ENCODE assay signal across 8 cellular contexts in genomic region chr11:64864473-64865285, GRCh38. TPM values are rescaled to one million over a fixed set of nuclear protein-coding genes. Genes with fewer than 3 reads are reported as not detected.
A peak's percentile ranks its signal among the peaks of the same experiment; 100 is the strongest.
DNase-seq lines count a peak whose midpoint lies in the region; ATAC-seq and TF ChIP-seq lines count a peak whose summit lies in the region.

No MANE protein-coding gene starts in this region.

- peaks cover 68% of the 10 kb centered on the region for H3K4me1 ChIP-seq in Panc1 (ENCODE audit: control insufficient read depth, insufficient read depth, low read length)
- H3K4me1 ChIP-seq in transverse colon: peaks cover 42 to 83% (median 53%) of the 10 kb centered on the region in 4 donors

- TF ChIP-seq POLR2A in transverse colon (IDR thresholded peaks at IDR 0.05): no peak

- POLR2A ChIA-PET in Panc1 (lab: Charles Lee): interaction anchor here (1.3 kb wide), 1 partner anchor 29 kb away, joined by 3 read pairs; no protein-coding TSS in a partner anchor

- BruUV-seq in Panc1 (replicated peaks; lab: Mats Ljungman, UMichigan): no TSS peak

- H3K9me3 Mint-ChIP-seq in chondrocyte (ENCODE audit: low read depth): peaks cover 4% of the 10 kb centered on the region

- no peak for TF ChIP-seq EP300 in transverse colon (IDR thresholded peaks at IDR 0.05; ENCODE audit: low read depth)

- peaks cover 8% of the 10 kb centered on the region for H3K36me3 Mint-ChIP-seq in chondrocyte (ENCODE audit: low read depth)

- ATAC-seq in GM19467 (IDR thresholded peaks at IDR 0.05; ENCODE audit: unreplicated experiment): peak; percentile 22
- ATAC-seq in Panc1: peak; percentile 41

- H3K4me3 ChIP-seq in Panc1 (ENCODE audit: low read depth in 2 of 2, low read length in 2 of 2) (no peak overlapping the region), transverse colon (peak overlapping the region in 1 of 4 donors; percentile 20)

- H3K9me3 ChIP-seq in Panc1 (ENCODE audit: control insufficient read depth, insufficient read depth, low read depth, low read length): no peaks in the 10 kb centered on the region
- no peaks in the 10 kb centered on the region for H3K9me3 ChIP-seq in transverse colon

- peak overlapping the region; percentile 85 for H3K27ac ChIP-seq in Panc1 (ENCODE audit: low read length)
- H3K27ac ChIP-seq in transverse colon: peak overlapping the region; percentile 93 to 96 (median 94)

- peak overlapping the region; percentile 28 for H3K4me3 Mint-ChIP-seq in chondrocyte (ENCODE audit: unreplicated experiment)

- no peaks in the 10 kb centered on the region for H3K27me3 Mint-ChIP-seq in chondrocyte (ENCODE audit: low read depth)

- CTCF ChIA-PET in Panc1 (lab: Charles Lee): interaction anchor here (0.7 to 1.7 kb wide), 4 partner anchors 11 to 17 kb away, joined by 4 to 8 read pairs (median 6); no protein-coding TSS in a partner anchor

- peak; percentile 86 for DNase-seq in AG08396 (ENCODE audit: low spot score)
- no peak for DNase-seq in Panc1 (ENCODE audit: low read depth, low spot score)
- DNase-seq in chondrocyte (ENCODE audit: low spot score): peak; percentile 81
- peak; percentile 23 for DNase-seq in midbrain (lab: John Stamatoyannopoulos, UW)
- peak; percentile 66 for DNase-seq in transverse colon
- DNase-seq in effector CD8-positive, alpha-beta T cell (lab: John Stamatoyannopoulos, UW): no peak
- no peak for DNase-seq in ACHN

- peaks cover 78% of the 10 kb centered on the region for H3K4me1 Mint-ChIP-seq in chondrocyte (ENCODE audit: low read depth)

- H3K27me3 ChIP-seq in Panc1 (ENCODE audit: control insufficient read depth, insufficient read depth, low read length): no peaks in the 10 kb centered on the region
- H3K27me3 ChIP-seq in transverse colon: no peaks in the 10 kb centered on the region

- TF ChIP-seq CTCF in Panc1 (IDR thresholded peaks at IDR 0.05) (no peak), chondrocyte (IDR thresholded peaks at IDR 0.05) (no peak), transverse colon (IDR thresholded peaks at IDR 0.05) (no peak)

- H3K36me3 ChIP-seq in Panc1 (ENCODE audit: control insufficient read depth, insufficient read depth, low read length): no peaks in the 10 kb centered on the region
- no peaks in the 10 kb centered on the region for H3K36me3 ChIP-seq in transverse colon

- intact Hi-C loops in Panc1 (cut with micrococcal nuclease; ENCODE audit: unreplicated experiment): no loop called here
- intact Hi-C loops in transverse colon (cut with DNase I; ENCODE audit: low total_unique reads): no loop called here

- H3K27ac Mint-ChIP-seq in chondrocyte (ENCODE audit: unreplicated experiment): peak overlapping the region; percentile 94

- in situ Hi-C loops in Panc1 (cut with HindIII; ENCODE audit: low pct_unique_long_range_greater_than_20kb, low sequenced_read_pairs): no loop called here
- in situ Hi-C loops in transverse colon (cut with MboI; ENCODE audit: low pct_ligation_motif_present in 1 of 4, low pct_unique_long_range_greater_than_20kb in 1 of 4, low sequenced_read_pairs in 3 of 4): no loop called here
- in situ Hi-C loops in ACHN (cut with HindIII; ENCODE audit: low pct_ligation_motif_present, low pct_unique_long_range_greater_than_20kb, low sequenced_read_pairs): no loop called here

- 65% methylated on average over 18 of the region's 18 CpGs; no CpG with 5 or more reads in 1 of the 2 donors for WGBS in transverse colon (ENCODE audit: low coverage in 1 of 2), 2 donors

RNA-seq across cellular contexts. Expression of gene EHD1, which starts 13.7 kb away (rescaled TPM):
- 186 TPM for total RNA-seq in Panc1 (2021; ENCODE audit: unreplicated experiment)
- 280 TPM for polyA plus RNA-seq in Panc1 (2012; ENCODE audit: insufficient read length)
- 78.9 to 129 TPM (median 111 TPM) in 3 replicates for total RNA-seq in chondrocyte
- 100 to 1,000 TPM in 2 of 4 donors, 10 to 100 TPM in 2; 67.9 to 202 (median 116) TPM for total RNA-seq in transverse colon

RNA-seq across cellular contexts. Expression of gene CDC42BPG, which starts 20.2 kb away (rescaled TPM):
- total RNA-seq in Panc1 (2021; ENCODE audit: unreplicated experiment) (4.1 TPM), chondrocyte (0.17 to 0.46 TPM (median 0.35 TPM) in 3 replicates), transverse colon (10 to 100 TPM; 32.6 to 82.3 (median 46.9) TPM)
- 3.1 TPM for polyA plus RNA-seq in Panc1 (2012; ENCODE audit: insufficient read length)

RNA-seq across cellular contexts. Expression of gene ATG2A, which starts 52.3 kb away (rescaled TPM):
- 28.8 TPM for total RNA-seq in Panc1 (2021; ENCODE audit: unreplicated experiment)
- polyA plus RNA-seq in Panc1 (2012; ENCODE audit: insufficient read length): 32.7 TPM
- 15.2 to 21.9 TPM (median 16.3 TPM) in 3 replicates for total RNA-seq in chondrocyte
- 10 to 100 TPM; 30.1 to 82.3 (median 46.4) TPM for total RNA-seq in transverse colon

RNA-seq across cellular contexts. Expression of gene MEN1, which starts 54.3 kb away (rescaled TPM):
- total RNA-seq in Panc1 (2021; ENCODE audit: unreplicated experiment): 54.5 TPM
- polyA plus RNA-seq in Panc1 (2012; ENCODE audit: insufficient read length): 84.8 TPM
- 19.5 to 26.4 TPM (median 20.4 TPM) in 3 replicates for total RNA-seq in chondrocyte
- total RNA-seq in transverse colon: 10 to 100 TPM; 19.5 to 30.3 (median 25.4) TPM

RNA-seq across cellular contexts. Expression of gene PPP2R5B, which starts 59.8 kb away (rescaled TPM):
- total RNA-seq in Panc1 (2021; ENCODE audit: unreplicated experiment) (14.0 TPM), chondrocyte (21.7 to 33.2 TPM (median 29.3 TPM) in 3 replicates), transverse colon (10 to 100 TPM; 16.7 to 38.1 (median 26.8) TPM)
- 21.5 TPM for polyA plus RNA-seq in Panc1 (2012; ENCODE audit: insufficient read length)

Comparison
In these comparisons a context has a peak if more than half of its experiments do, and no peak if none do; other contexts are left out.
1. DNase-seq: peak in AG08396 (single experiment), chondrocyte (single experiment), midbrain (single experiment) and transverse colon (single experiment); none in Panc1 (single experiment), effector CD8-positive, alpha-beta T cell (single experiment) and ACHN (single experiment).